Comparison of ENCODE assay signal across 7 cellular contexts in the genomic region with DNA sequence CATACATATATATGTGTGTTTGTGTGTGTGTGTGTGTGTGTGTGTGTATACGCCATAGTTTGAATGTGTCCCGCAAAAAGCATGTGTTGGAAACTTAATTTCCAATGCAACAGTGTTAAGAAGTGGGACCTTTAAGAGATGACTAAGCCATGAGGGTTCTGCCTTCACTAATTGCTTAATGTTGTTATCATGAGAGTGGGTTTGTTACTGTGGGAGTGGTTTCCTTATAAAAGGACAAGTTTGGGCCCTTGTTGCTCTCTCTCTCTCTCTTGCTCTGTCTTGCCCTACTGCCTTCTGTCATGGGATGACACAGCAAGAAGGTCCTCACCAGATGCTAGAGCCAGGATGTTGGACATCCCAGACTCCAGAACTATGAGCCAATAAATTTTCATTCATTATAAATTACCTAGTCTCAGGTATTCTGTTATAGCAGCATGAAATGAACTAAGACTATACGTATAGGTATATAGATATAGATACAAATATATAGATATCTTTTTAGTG.
"Had no signal": no experiment of that assay in that cellular context is flagged by ENCODE, and none has a peak within 500 bp of the region (broad histone marks: within the 10 kb centered on the region; RNA-seq: fewer than 3 reads in every experiment).

No MANE protein-coding gene starts in this region.

- ATAC-seq: HCT116, HepG2 had no signal

- H2AFZ ChIP-seq: GM23248 had no signal

- H3K9ac ChIP-seq: GM23248 had no signal

- DNase-seq: GM23248, GOT3, H7 had no signal

- H3K27ac ChIP-seq: GM23248, HL-60 had no signal

- FAIRE-seq: HepG2 had no signal

- H3K4me1 ChIP-seq: HAP-1 had no signal

- H3K36me3 ChIP-seq: HAP-1 had no signal

- H3K9me3 ChIP-seq: HAP-1 had no signal

- H3K4me3 ChIP-seq: GM23248, HAP-1 had no signal
